In the genomic region with DNA sequence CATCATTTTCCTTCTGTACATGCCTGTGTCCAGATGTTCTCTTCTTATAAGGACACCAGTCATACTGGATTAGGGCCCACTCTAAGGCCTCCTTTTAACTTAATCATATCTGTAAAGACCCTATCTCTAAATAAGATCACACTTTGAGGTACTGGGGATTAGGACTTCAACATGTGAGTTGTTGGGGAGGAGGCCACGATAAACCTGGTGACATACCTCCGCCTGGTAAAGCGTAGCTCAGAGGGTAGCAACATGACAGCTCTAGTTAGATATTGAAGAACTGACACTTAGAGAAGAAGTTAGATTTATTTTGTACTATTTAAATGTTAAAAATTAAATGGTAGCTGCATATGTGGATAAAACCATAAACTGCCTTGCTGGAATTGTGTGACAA, we compare ENCODE assay signal across 25 cellular contexts. TPM values are rescaled to one million over a fixed set of nuclear protein-coding genes. Genes with fewer than 3 reads are reported as not detected.
DNase-seq lines count a peak whose midpoint lies in the region; ATAC-seq and FAIRE-seq lines count a peak whose summit lies in the region.
"Had no signal": no experiment of that assay in that cellular context is flagged by ENCODE, and none has a peak within 500 bp of the region (broad histone marks: within the 10 kb centered on the region; RNA-seq: fewer than 3 reads in every experiment).

No MANE protein-coding gene starts in this region.

- no peaks in the 10 kb centered on the region for H3K27me3 ChIP-seq in CD4-positive, alpha-beta memory T cell (ENCODE audit: insufficient read depth, low read length)
- H3K27me3 ChIP-seq: pancreas, thyroid gland had no signal

- no peaks in the 10 kb centered on the region for H3K9me3 ChIP-seq in CD4-positive, alpha-beta memory T cell (ENCODE audit: control insufficient read depth in 1 of 2, low read length in 2 of 2)
- H3K9me3 ChIP-seq: pancreas, thyroid gland had no signal

- H3K4me3 ChIP-seq in CD4-positive, alpha-beta memory T cell (ENCODE audit: low read length in 2 of 2): no peak overlapping the region
- peak overlapping the region; percentile 2 for H3K4me3 ChIP-seq in Jurkat, Clone E6-1 (ENCODE audit: low read length)
- H3K4me3 ChIP-seq: pancreas, thyroid gland had no signal

- H3K4me3 Mint-ChIP-seq in CD4-positive, alpha-beta memory T cell: peak overlapping the region in 7 of 8 donors; percentile 14 to 82 (median 49)
- peak overlapping the region; percentile 56 to 64 for H3K4me3 Mint-ChIP-seq in effector memory CD8-positive, alpha-beta T cell
- H3K4me3 Mint-ChIP-seq in natural killer cell treated with Interleukin-12 subunit alpha and Interleukin-12 subunit beta and Interleukin-15 and Interleukin-18, amount 100 ng/mL, for 72 hours: peak overlapping the region; percentile 77
- H3K4me3 Mint-ChIP-seq: activated CD4-positive, alpha-beta T cell treated with anti-CD3 and anti-CD28 coated beads for 36 hours; activated naive CD4-positive, alpha-beta T cell treated with anti-CD3 and anti-CD28 coated beads, Interleukin-2, amount 50 U/mL, for 24 hours; CD4-positive, CD25-positive, alpha-beta regulatory T cell; naive B cell; stimulated activated naive CD8-positive, alpha-beta T cell treated with anti-CD3 and anti-CD28 coated beads, Interleukin-15, amount 100 ng/mL, for 72 hours had no signal

- peak; percentile 52 for ATAC-seq in effector memory CD8-positive, alpha-beta T cell (replicated peaks)
- peak; percentile 28 to 43 for ATAC-seq in natural killer cell treated with Interleukin-12 subunit alpha and Interleukin-12 subunit beta and Interleukin-15 and Interleukin-18, amount 100 ng/mL, for 72 hours
- ATAC-seq: stimulated activated naive CD8-positive, alpha-beta T cell treated with anti-CD3 and anti-CD28 coated beads, Interleukin-15, amount 100 ng/mL, for 72 hours had no signal

- no peaks in the 10 kb centered on the region for H3K36me3 Mint-ChIP-seq in CD4-positive, alpha-beta memory T cell
- H3K36me3 Mint-ChIP-seq in effector memory CD8-positive, alpha-beta T cell (ENCODE audit: insufficient read depth): no peaks in the 10 kb centered on the region
- no peaks in the 10 kb centered on the region for H3K36me3 Mint-ChIP-seq in natural killer cell treated with Interleukin-12 subunit alpha and Interleukin-12 subunit beta and Interleukin-15 and Interleukin-18, amount 100 ng/mL, for 72 hours
- H3K36me3 Mint-ChIP-seq: activated naive CD4-positive, alpha-beta T cell treated with anti-CD3 and anti-CD28 coated beads, Interleukin-2, amount 50 U/mL, for 24 hours; CD4-positive, CD25-positive, alpha-beta regulatory T cell; naive B cell had no signal

- H3K27me3 Mint-ChIP-seq in CD4-positive, alpha-beta memory T cell: peaks cover 0 to 2% of the 10 kb centered on the region in 2 donors
- no peaks in the 10 kb centered on the region for H3K27me3 Mint-ChIP-seq in effector memory CD8-positive, alpha-beta T cell
- no peaks in the 10 kb centered on the region for H3K27me3 Mint-ChIP-seq in natural killer cell treated with Interleukin-12 subunit alpha and Interleukin-12 subunit beta and Interleukin-15 and Interleukin-18, amount 100 ng/mL, for 72 hours
- H3K27me3 Mint-ChIP-seq: activated CD4-positive, alpha-beta T cell treated with anti-CD3 and anti-CD28 coated beads for 36 hours; naive B cell; stimulated activated naive CD8-positive, alpha-beta T cell treated with anti-CD3 and anti-CD28 coated beads, Interleukin-15, amount 100 ng/mL, for 72 hours had no signal

- H3K27ac Mint-ChIP-seq in CD4-positive, alpha-beta memory T cell: peak overlapping the region; percentile 26 to 85 (median 45)
- peak overlapping the region; percentile 27 to 52 for H3K27ac Mint-ChIP-seq in effector memory CD8-positive, alpha-beta T cell
- H3K27ac Mint-ChIP-seq in natural killer cell treated with Interleukin-12 subunit alpha and Interleukin-12 subunit beta and Interleukin-15 and Interleukin-18, amount 100 ng/mL, for 72 hours: peak overlapping the region; percentile 54 to 84
- H3K27ac Mint-ChIP-seq: activated CD4-positive, alpha-beta T cell treated with anti-CD3 and anti-CD28 coated beads for 36 hours; activated naive CD4-positive, alpha-beta T cell treated with anti-CD3 and anti-CD28 coated beads, Interleukin-2, amount 50 U/mL, for 24 hours; CD4-positive, CD25-positive, alpha-beta regulatory T cell; stimulated activated naive CD8-positive, alpha-beta T cell treated with anti-CD3 and anti-CD28 coated beads, Interleukin-15, amount 100 ng/mL, for 72 hours had no signal

- no peak for FAIRE-seq in GM19239 (lab: Jason Lieb, UNC)
- FAIRE-seq: G401.6, pancreas had no signal

- H3K4me1 ChIP-seq in CD4-positive, alpha-beta memory T cell (ENCODE audit: insufficient read depth, low read length): peaks cover 11% of the 10 kb centered on the region
- H3K4me1 ChIP-seq: thyroid gland had no signal

- intact Hi-C loops in CD4-positive, alpha-beta memory T cell (cut with micrococcal nuclease): no loop called here

- H3K9me3 Mint-ChIP-seq in CD4-positive, alpha-beta memory T cell: no peaks in the 10 kb centered on the region
- no peaks in the 10 kb centered on the region for H3K9me3 Mint-ChIP-seq in effector memory CD8-positive, alpha-beta T cell
- H3K9me3 Mint-ChIP-seq in natural killer cell treated with Interleukin-12 subunit alpha and Interleukin-12 subunit beta and Interleukin-15 and Interleukin-18, amount 100 ng/mL, for 72 hours: peaks cover 3% of the 10 kb centered on the region
- H3K9me3 Mint-ChIP-seq: activated naive CD4-positive, alpha-beta T cell treated with anti-CD3 and anti-CD28 coated beads, Interleukin-2, amount 50 U/mL, for 24 hours; naive B cell; stimulated activated naive CD8-positive, alpha-beta T cell treated with anti-CD3 and anti-CD28 coated beads, Interleukin-15, amount 100 ng/mL, for 72 hours had no signal

- POLR2A ChIA-PET in CD4-positive, alpha-beta memory T cell (lab: Charles Lee; ENCODE audit: partially characterized antibody): no interaction called here

- peaks cover 15 to 45% (median 33%) of the 10 kb centered on the region in 4 donors for H3K4me1 Mint-ChIP-seq in CD4-positive, alpha-beta memory T cell
- H3K4me1 Mint-ChIP-seq in effector memory CD8-positive, alpha-beta T cell (ENCODE audit: low read depth in 2 of 2): peaks cover 32 to 46% of the 10 kb centered on the region in 2 donors
- H3K4me1 Mint-ChIP-seq in natural killer cell treated with Interleukin-12 subunit alpha and Interleukin-12 subunit beta and Interleukin-15 and Interleukin-18, amount 100 ng/mL, for 72 hours (ENCODE audit: low read depth in 2 of 2): peaks cover 34 to 41% of the 10 kb centered on the region in 2 donors
- H3K4me1 Mint-ChIP-seq: CD4-positive, CD25-positive, alpha-beta regulatory T cell; naive B cell had no signal

- DNase-seq in CD4-positive, alpha-beta memory T cell: no peak
- DNase-seq in Jurkat, Clone E6-1 (ENCODE audit: low read depth, low spot score): no peak
- no peak for DNase-seq in effector memory CD8-positive, alpha-beta T cell
- DNase-seq in natural killer cell treated with Interleukin-12 subunit alpha and Interleukin-12 subunit beta and Interleukin-15 and Interleukin-18, amount 100 ng/mL, for 72 hours (ENCODE audit: low spot score): no peak
- DNase-seq in hepatic stellate cell (ENCODE audit: low spot score) (no peak), GDM1 (lab: John Stamatoyannopoulos, UW) (no peak), GM19239 (ENCODE audit: insufficient read length, low spot score) (no peak), NCI-H524 treated with DMSO at 0.1 percent for 48 hours (lab: John Stamatoyannopoulos, UW) (no peak)
- DNase-seq: activated CD4-positive, alpha-beta T cell treated with anti-CD3 and anti-CD28 coated beads for 36 hours; activated T-cell treated with anti-CD3 and anti-CD28 coated beads, Interleukin-2, amount 50 U/mL, for 48 hours; CD4-positive, CD25-positive, alpha-beta regulatory T cell; DMS153; GOT3; head of caudate nucleus; Karpas-422; left cardiac atrium; naive B cell; NCI-H1694 treated with DMSO at 0.1 percent for 48 hours; NCI-H526 treated with DMSO at 0.1 percent for 48 hours; pancreas; RPMI8226; stimulated activated naive CD8-positive, alpha-beta T cell treated with anti-CD3 and anti-CD28 coated beads, Interleukin-15, amount 100 ng/mL, for 72 hours; thyroid gland had no signal

- H3K27ac ChIP-seq in CD4-positive, alpha-beta memory T cell (ENCODE audit: low read depth, low read length): no peak overlapping the region
- H3K27ac ChIP-seq: pancreas, thyroid gland had no signal

- CTCF ChIA-PET in CD4-positive, alpha-beta memory T cell (lab: Charles Lee; ENCODE audit: partially characterized antibody): no interaction called here

- H3K36me3 ChIP-seq in CD4-positive, alpha-beta memory T cell (ENCODE audit: insufficient read depth, low read length): no peaks in the 10 kb centered on the region
- H3K36me3 ChIP-seq: pancreas, thyroid gland had no signal

RNA-seq across cellular contexts. Expression of a gene that starts 13.2 kb away (rescaled TPM):
- total RNA-seq in CD4-positive, alpha-beta memory T cell: 1 to 10 TPM; 9.5 to 9.6 TPM
- 1 to 10 TPM; 5.5 to 6.9 TPM for polyA plus RNA-seq in CD4-positive, alpha-beta memory T cell
- 4.0 TPM for polyA plus RNA-seq in Jurkat, Clone E6-1 (2012; ENCODE audit: insufficient read depth, insufficient read length)
- 10 to 100 TPM; 12.3 to 13.4 TPM for total RNA-seq in natural killer cell treated with Interleukin-12 subunit alpha and Interleukin-12 subunit beta and Interleukin-15 and Interleukin-18, amount 100 ng/mL, for 72 hours
